Comparison of ENCODE assay signal across 19 cellular contexts in genomic region chr14:75381642-75382041, GRCh38. TPM values are rescaled to one million over a fixed set of nuclear protein-coding genes. Genes with fewer than 3 reads are reported as not detected.
DNase-seq lines count a peak whose midpoint lies in the region; ATAC-seq and TF ChIP-seq lines count a peak whose summit lies in the region.
"Had no signal": no experiment of that assay in that cellular context is flagged by ENCODE, and none has a peak within 500 bp of the region (broad histone marks: within the 10 kb centered on the region; RNA-seq: fewer than 3 reads in every experiment).

No MANE protein-coding gene starts in this region.

- CTCF ChIA-PET in WTC11 (lab: Charles Lee) (interaction anchor here (0.9 kb wide), 1 partner anchor 107 kb away, joined by 4 read pairs; no protein-coding TSS in a partner anchor), GM10248 (lab: Yijun Ruan, JAX) (interaction anchor here (1.2 to 1.6 kb wide), 5 partner anchors 8 to 27 kb away, joined by 3 to 4 read pairs (median 4); no protein-coding TSS in a partner anchor)

- no peaks in the 10 kb centered on the region for H3K36me3 Mint-ChIP-seq in WTC11
- H3K36me3 Mint-ChIP-seq in neural progenitor cell: no peaks in the 10 kb centered on the region

- H3K27ac ChIP-seq in neural progenitor cell: no peak overlapping the region
- H3K27ac ChIP-seq: 22Rv1, A549, C4-2B had no signal

- H3F3A ChIP-seq in neural progenitor cell (ENCODE audit: low read depth): peaks cover 3% of the 10 kb centered on the region

- peak; percentile 13 for DNase-seq in activated CD8-positive, alpha-beta memory T cell treated with anti-CD3 and anti-CD28 coated beads for 24 hours
- no peak for DNase-seq in activated CD8-positive, alpha-beta memory T cell treated with anti-CD3 and anti-CD28 coated beads, Interleukin-2, amount 50 U/mL, for 4 hours
- no peak for DNase-seq in WTC11 (ENCODE audit: low spot score)
- no peak for DNase-seq in neural progenitor cell (ENCODE audit: low spot score)
- no peak for DNase-seq in GM10248 (ENCODE audit: extremely low spot score)
- no peak for DNase-seq in activated CD4-positive, alpha-beta T cell treated with anti-CD3 and anti-CD28 coated beads, Interleukin-2, amount 50 U/mL, for 4 hours
- no peak for DNase-seq in UCSD-AML1 (lab: John Stamatoyannopoulos, UW; ENCODE audit: unreplicated experiment)
- DNase-seq: AML-193; Caco-2; CD4-positive, alpha-beta T cell; DMS153; DMS79; GDM1; GOT3; HCEC 1CT had no signal

- peak overlapping the region; percentile 15 for H3K4me2 ChIP-seq in neural progenitor cell
- H3K4me2 ChIP-seq: A549 had no signal

- H2AFZ ChIP-seq in neural progenitor cell (replicated peaks): no peak overlapping the region

- no peaks in the 10 kb centered on the region for H4K20me1 ChIP-seq in neural progenitor cell (ENCODE audit: low read depth)

- H3K9me3 Mint-ChIP-seq in WTC11 (peaks cover 7% of the 10 kb centered on the region), neural progenitor cell (peaks cover 6% of the 10 kb centered on the region)

- no peak for TF ChIP-seq CTCF in WTC11 (IDR thresholded peaks at IDR 0.05)
- TF ChIP-seq CTCF in neural progenitor cell (IDR thresholded peaks at IDR 0.05): no peak
- TF ChIP-seq CTCF in GM10248 (IDR thresholded peaks at IDR 0.05; ENCODE audit: control extremely low read depth, extremely low read depth, low read depth, missing control alignments): no peak

- no peaks in the 10 kb centered on the region for H3K9me3 ChIP-seq in neural progenitor cell (ENCODE audit: low read depth)
- H3K9me3 ChIP-seq: A549, Caco-2 had no signal

- POLR2A ChIA-PET in WTC11 (lab: Charles Lee): no interaction called here
- POLR2A ChIA-PET in GM10248 (lab: Yijun Ruan, JAX): no interaction called here

- ATAC-seq in WTC11 (peak; percentile 72), HG02798 (IDR thresholded peaks at IDR 0.05; ENCODE audit: poor library complexity, unreplicated experiment) (no peak)
- ATAC-seq: A549 had no signal

- H3K27ac Mint-ChIP-seq in WTC11: peak overlapping the region; percentile 16; the same call in 1 of the 2 replicates
- no peak overlapping the region for H3K27ac Mint-ChIP-seq in neural progenitor cell
- H3K27ac Mint-ChIP-seq: CD4-positive, alpha-beta T cell had no signal

- H3K4me1 Mint-ChIP-seq in WTC11 (peaks cover 20% of the 10 kb centered on the region), neural progenitor cell (peaks cover 22% of the 10 kb centered on the region)

- peaks cover 28% of the 10 kb centered on the region for H3K4me1 ChIP-seq in neural progenitor cell
- H3K4me1 ChIP-seq: A549 had no signal

- no peak overlapping the region for H3K4me3 ChIP-seq in neural progenitor cell
- H3K4me3 ChIP-seq: A549 had no signal

- no peaks in the 10 kb centered on the region for H3K27me3 Mint-ChIP-seq in WTC11 (ENCODE audit: low read depth)
- no peaks in the 10 kb centered on the region for H3K27me3 Mint-ChIP-seq in neural progenitor cell (ENCODE audit: insufficient read depth, low read depth)

- H3K4me3 Mint-ChIP-seq in WTC11 (no peak overlapping the region), neural progenitor cell (no peak overlapping the region)
- H3K4me3 Mint-ChIP-seq: CD4-positive, alpha-beta T cell had no signal

- H3K9ac ChIP-seq in neural progenitor cell: no peak overlapping the region

- H3K79me2 ChIP-seq in neural progenitor cell (ENCODE audit: low read depth): no peaks in the 10 kb centered on the region

- H3K36me3 ChIP-seq in neural progenitor cell: no peaks in the 10 kb centered on the region

- H3K27me3 ChIP-seq in neural progenitor cell: no peaks in the 10 kb centered on the region

TF ChIP-seq in WTC11, 78 proteins besides CTCF, POLR2A, EP300 and RAD21:
- no peak for TF ChIP-seq FOXP1 (CRISPR knock-in tag; IDR thresholded peaks at IDR 0.05; ENCODE audit: borderline replicate concordance)
- TF ChIP-seq FOXK1 (CRISPR knock-in tag; IDR thresholded peaks at IDR 0.05): no peak
- no peak for TF ChIP-seq ZNF138 (CRISPR knock-in tag; conservative IDR thresholded peaks at IDR 0.05)
- no peak for TF ChIP-seq E2F5 (CRISPR knock-in tag; IDR thresholded peaks at IDR 0.05)
- TF ChIP-seq AR (CRISPR knock-in tag; IDR thresholded peaks at IDR 0.05): no peak
- TF ChIP-seq ZSCAN18 (CRISPR knock-in tag; IDR thresholded peaks at IDR 0.05): no peak
- TF ChIP-seq ESRRA (CRISPR knock-in tag; IDR thresholded peaks at IDR 0.05; ENCODE audit: borderline replicate concordance): no peak

RNA-seq across cellular contexts. Expression of gene JDP2, which starts 46.2 kb away (rescaled TPM):
- total RNA-seq in WTC11 (2021) (17.9 to 23.3 TPM (median 21.8 TPM) in 3 replicates), neural progenitor cell (ENCODE audit: low replicate concordance) (2.5 and 8.4 TPM in 2 replicates)
